1 cellular context compared by ENCODE assay signal in the genomic region with DNA sequence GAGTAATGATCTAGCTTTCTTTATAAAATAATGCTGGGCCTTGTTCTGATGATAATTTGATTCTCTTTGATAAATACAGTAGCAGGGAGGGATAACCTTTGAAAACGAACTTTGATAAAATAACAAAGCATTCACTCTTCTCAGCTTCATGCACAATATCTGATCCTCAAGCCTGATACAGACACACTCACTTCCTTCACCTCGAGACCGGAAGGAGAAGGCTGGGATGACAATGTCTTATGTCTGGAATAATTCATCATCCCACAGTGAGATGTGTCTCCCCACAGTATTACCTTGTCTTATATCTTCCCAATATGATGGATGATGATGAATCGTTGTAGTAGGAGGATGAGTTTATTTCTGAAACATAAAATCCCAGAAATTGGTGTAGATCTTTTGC.
TF ChIP-seq lines count a peak whose summit lies in the region.

No MANE protein-coding gene starts in this region.

TF ChIP-seq in H1, 55 proteins besides CTCF, POLR2A, EP300 and RAD21 (continued from another document):
- TF ChIP-seq CBX5 (IDR thresholded peaks at IDR 0.05; ENCODE audit: low read depth, low read length): no peak
- TF ChIP-seq SIRT6 (IDR thresholded peaks at IDR 0.05; ENCODE audit: low read length): no peak
TF ChIP-seq in H1: peak in this region for 0.
